26 cellular contexts compared by ENCODE assay signal in the genomic region with DNA sequence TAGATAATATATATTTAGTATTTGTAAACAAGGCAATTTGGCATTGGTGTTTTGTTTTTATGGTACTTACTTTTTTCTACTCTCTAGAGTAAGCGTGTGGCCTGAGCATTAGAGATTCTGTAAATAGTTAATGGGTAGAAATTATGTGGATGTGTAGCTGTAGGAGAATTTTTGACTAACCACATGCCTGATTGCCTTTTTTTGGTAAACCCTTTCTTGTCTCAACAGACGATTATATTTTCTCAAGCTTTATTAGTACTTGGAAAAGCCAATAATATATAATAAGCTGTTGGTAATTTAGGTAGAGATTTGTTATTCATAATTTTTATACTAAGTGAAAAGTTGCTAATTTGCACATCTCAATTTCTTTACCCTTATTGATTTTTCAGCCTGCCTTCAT.
"Had no signal": no experiment of that assay in that cellular context is flagged by ENCODE, and none has a peak within 500 bp of the region (broad histone marks: within the 10 kb centered on the region; RNA-seq: fewer than 3 reads in every experiment).

No MANE protein-coding gene starts in this region.

- H3K4me2 ChIP-seq: smooth muscle cell had no signal

- ATAC-seq: activated CD4-positive, alpha-beta T cell treated with anti-CD3 and anti-CD28 coated beads for 36 hours; activated naive CD4-positive, alpha-beta T cell treated with anti-CD3 and anti-CD28 coated beads, Interleukin-2, amount 50 U/mL, for 72 hours; activated T-helper 17 cell treated with anti-CD3 and anti-CD28 coated beads, Interleukin-2, amount 50 U/mL, for 72 hours; effector memory CD8-positive, alpha-beta T cell; esophagus mucosa; mucosa of descending colon; sciatic nerve; stimulated activated naive B cell treated with anti-CD40 and anti-IgM and Interleukin-4, amounts not matched to agents 10 μg/mL and 1 μg/mL and 100 μg/mL, for 72 hours had no signal

- H3K9me3 ChIP-seq: mucosa of descending colon, vagina had no signal

- H3K27ac ChIP-seq: dorsolateral prefrontal cortex, vagina had no signal

- DNase-seq: activated B cell treated with CpG ODN at 0.5 μM for 24 hours; activated CD4-positive, alpha-beta T cell treated with anti-CD3 and anti-CD28 coated beads for 36 hours; activated CD4-positive, alpha-beta T cell treated with anti-CD3 and anti-CD28 coated beads, Interleukin-2, amount 50 U/mL, for 4 hours; activated CD8-positive, alpha-beta memory T cell treated with anti-CD3 and anti-CD28 coated beads for 24 hours; activated CD8-positive, alpha-beta memory T cell treated with anti-CD3 and anti-CD28 coated beads, Interleukin-2, amount 50 U/mL, for 4 hours; activated T-cell treated with anti-CD3 and anti-CD28 coated beads, Interleukin-2, amount 50 U/mL, for 24 hours; aorta; central memory CD4-positive, alpha-beta T cell; effector memory CD8-positive, alpha-beta T cell; mucosa of descending colon; naive B cell; stimulated activated CD4-positive, alpha-beta T cell treated with anti-CD3 and anti-CD28 coated beads, Interleukin-2, amount 100 ng/mL, for 48 hours; stimulated activated CD8-positive, alpha-beta memory T cell treated with anti-CD3 and anti-CD28 coated beads, Interleukin-4, amount 100 ng/mL, for 48 hours; stimulated activated naive B cell treated with anti-CD40 and anti-IgM and Interleukin-4, amounts not matched to agents 10 μg/mL and 1 μg/mL and 100 μg/mL, for 72 hours; T1000; trophoblast cell had no signal

- H3K27ac Mint-ChIP-seq: activated B cell treated with CpG ODN at 0.5 μM for 24 hours; activated CD4-positive, alpha-beta T cell treated with anti-CD3 and anti-CD28 coated beads for 36 hours; activated naive CD4-positive, alpha-beta T cell treated with anti-CD3 and anti-CD28 coated beads, Interleukin-2, amount 50 U/mL, for 72 hours; activated T-cell treated with anti-CD3 and anti-CD28 coated beads, Interleukin-2, amount 50 U/mL, for 24 hours; activated T-helper 17 cell treated with anti-CD3 and anti-CD28 coated beads, Interleukin-2, amount 50 U/mL, for 72 hours; effector memory CD8-positive, alpha-beta T cell; memory B cell; naive B cell; stimulated activated naive B cell treated with anti-CD40 and anti-IgM and Interleukin-4, amounts not matched to agents 10 μg/mL and 1 μg/mL and 100 μg/mL, for 72 hours had no signal

- H3K4me1 Mint-ChIP-seq: activated B cell treated with CpG ODN at 0.5 μM for 24 hours; activated CD4-positive, alpha-beta T cell treated with anti-CD3 and anti-CD28 coated beads for 36 hours; activated T-helper 17 cell treated with anti-CD3 and anti-CD28 coated beads, Interleukin-2, amount 50 U/mL, for 72 hours; memory B cell; naive B cell; stimulated activated naive B cell treated with anti-CD40 and anti-IgM and Interleukin-4, amounts not matched to agents 10 μg/mL and 1 μg/mL and 100 μg/mL, for 72 hours had no signal

- FAIRE-seq: endothelial cell of umbilical vein, frontal cortex had no signal

- H3K27me3 ChIP-seq: dorsolateral prefrontal cortex, vagina had no signal

- H3K4me3 Mint-ChIP-seq: activated B cell treated with CpG ODN at 0.5 μM for 24 hours; activated CD4-positive, alpha-beta T cell treated with anti-CD3 and anti-CD28 coated beads for 36 hours; activated T-cell treated with anti-CD3 and anti-CD28 coated beads, Interleukin-2, amount 50 U/mL, for 24 hours; activated T-helper 17 cell treated with anti-CD3 and anti-CD28 coated beads, Interleukin-2, amount 50 U/mL, for 72 hours; effector memory CD8-positive, alpha-beta T cell; memory B cell; naive B cell; stimulated activated naive B cell treated with anti-CD40 and anti-IgM and Interleukin-4, amounts not matched to agents 10 μg/mL and 1 μg/mL and 100 μg/mL, for 72 hours had no signal

- H3K27me3 Mint-ChIP-seq: activated B cell treated with CpG ODN at 0.5 μM for 24 hours; activated T-cell treated with anti-CD3 and anti-CD28 coated beads, Interleukin-2, amount 50 U/mL, for 24 hours; activated T-helper 17 cell treated with anti-CD3 and anti-CD28 coated beads, Interleukin-2, amount 50 U/mL, for 72 hours; effector memory CD8-positive, alpha-beta T cell; memory B cell; naive B cell; stimulated activated naive B cell treated with anti-CD40 and anti-IgM and Interleukin-4, amounts not matched to agents 10 μg/mL and 1 μg/mL and 100 μg/mL, for 72 hours had no signal

- H3K36me3 Mint-ChIP-seq: activated naive CD4-positive, alpha-beta T cell treated with anti-CD3 and anti-CD28 coated beads, Interleukin-2, amount 50 U/mL, for 72 hours; naive B cell; stimulated activated naive B cell treated with anti-CD40 and anti-IgM and Interleukin-4, amounts not matched to agents 10 μg/mL and 1 μg/mL and 100 μg/mL, for 72 hours had no signal

- H3K9me3 Mint-ChIP-seq: activated B cell treated with CpG ODN at 0.5 μM for 24 hours; activated naive CD4-positive, alpha-beta T cell treated with anti-CD3 and anti-CD28 coated beads, Interleukin-2, amount 50 U/mL, for 72 hours; activated T-cell treated with anti-CD3 and anti-CD28 coated beads, Interleukin-2, amount 50 U/mL, for 24 hours; activated T-helper 17 cell treated with anti-CD3 and anti-CD28 coated beads, Interleukin-2, amount 50 U/mL, for 72 hours; effector memory CD8-positive, alpha-beta T cell; memory B cell; naive B cell; stimulated activated naive B cell treated with anti-CD40 and anti-IgM and Interleukin-4, amounts not matched to agents 10 μg/mL and 1 μg/mL and 100 μg/mL, for 72 hours had no signal

- H3K4me3 ChIP-seq: dorsolateral prefrontal cortex, mucosa of descending colon, smooth muscle cell, vagina had no signal
